ENCODE assay signal across 17 cellular contexts in genomic region chr17:21061971-21062526, GRCh38. TPM values are rescaled to one million over a fixed set of nuclear protein-coding genes. Genes with fewer than 3 reads are reported as not detected.
A peak's percentile ranks its signal among the peaks of the same experiment; 100 is the strongest.
DNase-seq lines count a peak whose midpoint lies in the region; ATAC-seq and TF ChIP-seq lines count a peak whose summit lies in the region.
"Had no signal": no experiment of that assay in that cellular context is flagged by ENCODE, and none has a peak within 500 bp of the region (broad histone marks: within the 10 kb centered on the region; RNA-seq: fewer than 3 reads in every experiment).

No MANE protein-coding gene starts in this region.

- H3K36me3 ChIP-seq in stomach: no peaks in the 10 kb centered on the region

- POLR2A ChIA-PET in WTC11 (lab: Charles Lee): no interaction called here

- peaks cover 9% of the 10 kb centered on the region for H3K4me1 Mint-ChIP-seq in WTC11
- H3K4me1 Mint-ChIP-seq in activated CD4-positive, alpha-beta T cell treated with anti-CD3 and anti-CD28 coated beads, Interleukin-2, amount 10 ng/mL, durations not matched to agents 24 days and 14 days: peaks cover 2% of the 10 kb centered on the region

- no peaks in the 10 kb centered on the region for H3K9me3 Mint-ChIP-seq in WTC11
- H3K9me3 Mint-ChIP-seq in activated CD4-positive, alpha-beta T cell treated with anti-CD3 and anti-CD28 coated beads, Interleukin-2, amount 10 ng/mL, durations not matched to agents 24 days and 14 days: no peaks in the 10 kb centered on the region
- H3K9me3 Mint-ChIP-seq: activated T-cell treated with anti-CD3 and anti-CD28 coated beads, Interleukin-2, amount 50 U/mL, for 24 hours; effector memory CD8-positive, alpha-beta T cell had no signal

- H3K27ac ChIP-seq in stomach: no peak overlapping the region
- H3K27ac ChIP-seq: KMS-11, parathyroid adenoma had no signal

- CTCF ChIA-PET in WTC11 (lab: Charles Lee): no interaction called here

- no peaks in the 10 kb centered on the region for H3K9me3 ChIP-seq in stomach

- H3K4me1 ChIP-seq in stomach: no peaks in the 10 kb centered on the region
- H3K4me1 ChIP-seq: parathyroid adenoma had no signal

- ATAC-seq in GM19463 (IDR thresholded peaks at IDR 0.05; ENCODE audit: unreplicated experiment) (peak; percentile 68), HG03025 (IDR thresholded peaks at IDR 0.05; ENCODE audit: low FRiP score, unreplicated experiment) (peak; percentile 63), WTC11 (no peak), GM18873 (IDR thresholded peaks at IDR 0.05; ENCODE audit: low FRiP score, unreplicated experiment) (no peak)
- ATAC-seq: effector memory CD8-positive, alpha-beta T cell; left lobe of liver; stimulated activated naive CD8-positive, alpha-beta T cell treated with anti-CD3 and anti-CD28 coated beads, Interleukin-15, Interleukin-2, amounts not matched to agents 100 U/mL and 50 U/mL, for 24 hours had no signal

- H3K27me3 ChIP-seq in stomach: peaks cover 0 to 6% (median 0%) of the 10 kb centered on the region in 3 donors

- WGBS in stomach, 5 donors: 64 to 78% (median 73%) methylated on average over 7 of the region's 7 CpGs

- DNase-seq in WTC11 (ENCODE audit: low spot score) (no peak), stomach (no peak), NCI-H524 (lab: John Stamatoyannopoulos, UW) (no peak)
- no peak for DNase-seq in activated CD4-positive, alpha-beta T cell treated with anti-CD3 and anti-CD28 coated beads, Interleukin-2, amount 10 ng/mL, durations not matched to agents 24 days and 14 days
- DNase-seq: activated T-cell treated with anti-CD3 and anti-CD28 coated beads, Interleukin-2, amount 50 U/mL, for 24 hours; effector memory CD8-positive, alpha-beta T cell; GDM1; NCI-H2227 treated with DMSO at 0.1 percent for 48 hours; RPMI8226; stimulated activated naive CD8-positive, alpha-beta T cell treated with anti-CD3 and anti-CD28 coated beads, Interleukin-15, Interleukin-2, amounts not matched to agents 100 U/mL and 50 U/mL, for 24 hours had no signal

- H3K36me3 Mint-ChIP-seq in WTC11: no peaks in the 10 kb centered on the region
- H3K36me3 Mint-ChIP-seq in activated CD4-positive, alpha-beta T cell treated with anti-CD3 and anti-CD28 coated beads, Interleukin-2, amount 10 ng/mL, durations not matched to agents 24 days and 14 days (ENCODE audit: low read depth): no peaks in the 10 kb centered on the region

- peak overlapping the region; percentile 60; the same call in 1 of the 2 replicates for H3K27ac Mint-ChIP-seq in WTC11
- H3K27ac Mint-ChIP-seq in activated CD4-positive, alpha-beta T cell treated with anti-CD3 and anti-CD28 coated beads, Interleukin-2, amount 10 ng/mL, durations not matched to agents 24 days and 14 days: no peak overlapping the region
- H3K27ac Mint-ChIP-seq: activated T-cell treated with anti-CD3 and anti-CD28 coated beads, Interleukin-2, amount 50 U/mL, for 24 hours had no signal

- TF ChIP-seq CTCF in GM12874 (IDR thresholded peaks at IDR 0.05; ENCODE audit: insufficient read depth, low read depth, low read length) (peak; percentile 39; the same call in 1 of the 2 replicates), WTC11 (IDR thresholded peaks at IDR 0.05) (no peak), stomach (IDR thresholded peaks at IDR 0.05) (no peak)

- no peak for TF ChIP-seq POLR2A in stomach (IDR thresholded peaks at IDR 0.05)

- TF ChIP-seq EP300 in stomach (IDR thresholded peaks at IDR 0.05): no peak

- H3K4me3 ChIP-seq in stomach: no peak overlapping the region

- H3K4me3 Mint-ChIP-seq in WTC11: no peak overlapping the region
- H3K4me3 Mint-ChIP-seq in activated CD4-positive, alpha-beta T cell treated with anti-CD3 and anti-CD28 coated beads, Interleukin-2, amount 10 ng/mL, durations not matched to agents 24 days and 14 days: no peak overlapping the region
- H3K4me3 Mint-ChIP-seq: activated T-cell treated with anti-CD3 and anti-CD28 coated beads, Interleukin-2, amount 50 U/mL, for 24 hours; effector memory CD8-positive, alpha-beta T cell had no signal

- intact Hi-C loops in activated CD4-positive, alpha-beta T cell treated with anti-CD3 and anti-CD28 coated beads, Interleukin-2, amount 10 ng/mL, durations not matched to agents 24 days and 14 days (cut with micrococcal nuclease): no loop called here
- intact Hi-C loops in stomach (cut with DNase I; ENCODE audit: low total_unique reads): no loop called here

- H3K27me3 Mint-ChIP-seq in WTC11 (ENCODE audit: low read depth): no peaks in the 10 kb centered on the region
- peaks cover 4% of the 10 kb centered on the region for H3K27me3 Mint-ChIP-seq in activated CD4-positive, alpha-beta T cell treated with anti-CD3 and anti-CD28 coated beads, Interleukin-2, amount 10 ng/mL, durations not matched to agents 24 days and 14 days

TF ChIP-seq in WTC11, 78 proteins besides CTCF, POLR2A, EP300 and RAD21 (continues in another document):
- TF ChIP-seq CDX4 (CRISPR knock-in tag; IDR thresholded peaks at IDR 0.05; ENCODE audit: borderline replicate concordance) (no peak), RORB (CRISPR knock-in tag; IDR thresholded peaks at IDR 0.05) (no peak), ZNF232 (CRISPR knock-in tag; IDR thresholded peaks at IDR 0.05) (no peak), NFATC4 (CRISPR knock-in tag; IDR thresholded peaks at IDR 0.05) (no peak), OVOL2 (CRISPR knock-in tag; IDR thresholded peaks at IDR 0.05; ENCODE audit: borderline replicate concordance) (no peak), NR1H2 (CRISPR knock-in tag; IDR thresholded peaks at IDR 0.05) (no peak), E2F5 (CRISPR knock-in tag; IDR thresholded peaks at IDR 0.05) (no peak), ATF1 (CRISPR knock-in tag; IDR thresholded peaks at IDR 0.05) (no peak), ZSCAN18 (CRISPR knock-in tag; IDR thresholded peaks at IDR 0.05) (no peak), ZNF532 (CRISPR knock-in tag; IDR thresholded peaks at IDR 0.05; ENCODE audit: borderline replicate concordance) (no peak), ETV6 (CRISPR knock-in tag; IDR thresholded peaks at IDR 0.05) (no peak), TP53 (CRISPR knock-in tag; IDR thresholded peaks at IDR 0.05) (no peak), NFE2L1 (CRISPR knock-in tag; IDR thresholded peaks at IDR 0.05) (no peak), MYBL2 (CRISPR knock-in tag; IDR thresholded peaks at IDR 0.05) (no peak), SP1 (CRISPR knock-in tag; conservative IDR thresholded peaks at IDR 0.05) (no peak), JAZF1 (CRISPR knock-in tag; IDR thresholded peaks at IDR 0.05) (no peak)

RNA-seq across cellular contexts. Expression of gene USP22, which starts 19.2 kb away (rescaled TPM):
- 278 to 289 TPM (median 281 TPM) in 3 replicates for total RNA-seq in WTC11 (2021)
- 144 and 152 TPM in 2 replicates for total RNA-seq in activated CD4-positive, alpha-beta T cell treated with anti-CD3 and anti-CD28 coated beads, Interleukin-2, amount 10 ng/mL, durations not matched to agents 24 days and 14 days
- total RNA-seq in stomach: 100 to 1,000 TPM; 161 to 394 (median 184) TPM
- polyA plus RNA-seq in stomach: 10 to 100 TPM; 28.1 to 38.0 (median 33.5) TPM

Comparison
In these comparisons a context has a peak if more than half of its experiments do, and no peak if none do; other contexts are left out.
1. ATAC-seq: peak in GM19463 (single experiment) and HG03025 (single experiment); none in WTC11 (single experiment) and GM18873 (single experiment).